ENCODE assay signal across 8 cellular contexts in genomic region chr20:20052074-20052970, GRCh38. TPM values are rescaled to one million over a fixed set of nuclear protein-coding genes. Genes with fewer than 3 reads are reported as not detected.
DNase-seq lines count a peak whose midpoint lies in the region; ATAC-seq and TF ChIP-seq lines count a peak whose summit lies in the region.

Gene CFAP61 (plus strand): TSS chr20:20052532. CDS start chr20:20056654, 4,122 bp downstream.
Gene CRNKL1 (minus strand): TSS chr20:20052466. CDS start chr20:20052342, 124 bp downstream.

- H3K27me3 ChIP-seq in ascending aorta (no peaks in the 10 kb centered on the region), right atrium auricular region (no peaks in the 10 kb centered on the region), prostate gland (replicated peaks; ENCODE audit: insufficient read depth) (no peaks in the 10 kb centered on the region)

- ATAC-seq in GM18502 (IDR thresholded peaks at IDR 0.05; ENCODE audit: poor library complexity, unreplicated experiment) (peak; percentile 92), HG02943 (IDR thresholded peaks at IDR 0.05; ENCODE audit: low read depth, unreplicated experiment) (peak; percentile 95)

- H3K4me3 ChIP-seq in ascending aorta: peak within 1 kb of the TSS; percentile 88 to 93
- H3K4me3 ChIP-seq in right atrium auricular region: peak within 1 kb of the TSS; percentile 75 to 98
- H3K4me3 ChIP-seq in prostate gland: peak within 1 kb of the TSS; percentile 66 to 94
- peak within 1 kb of the TSS; percentile 77 for H3K4me3 ChIP-seq in urinary bladder (ENCODE audit: low read depth, low read length)

- under 1% methylated on average over 53 of the region's 67 CpGs for WGBS in prostate gland
- WGBS in urinary bladder: under 1% methylated on average over 67 of the region's 67 CpGs

- H3K9me3 ChIP-seq in ascending aorta: no peaks in the 10 kb centered on the region
- H3K9me3 ChIP-seq in right atrium auricular region: no peaks in the 10 kb centered on the region
- no peaks in the 10 kb centered on the region for H3K9me3 ChIP-seq in prostate gland

- DNase-seq in NCI-H187 (lab: John Stamatoyannopoulos, UW): peak; percentile 81 to 85
- DNase-seq in T-helper 2 cell: peak; percentile 89 to 98 (median 94)
- peak; percentile 79 to 97 for DNase-seq in ascending aorta (ENCODE audit: low spot score in 2 of 2)
- DNase-seq in right atrium auricular region (ENCODE audit: low spot score): peak; percentile 98
- DNase-seq in prostate gland (ENCODE audit: low spot score): peak; percentile 94

- H3K27ac ChIP-seq in ascending aorta (peak within 1 kb of the TSS; percentile 85 to 86), right atrium auricular region (peak within 1 kb of the TSS; percentile 63 to 89), prostate gland (peak within 1 kb of the TSS; percentile 84 to 90), urinary bladder (ENCODE audit: low read depth) (peak within 1 kb of the TSS; percentile 63)

- TF ChIP-seq CTCF in ascending aorta (IDR thresholded peaks at IDR 0.05) (peak in 2 of 3 experiments; percentile 7 to 18), right atrium auricular region (IDR thresholded peaks at IDR 0.05) (peak in 1 of 2 donors; percentile 12), prostate gland (IDR thresholded peaks at IDR 0.05) (peak in 3 of 4 experiments; percentile 19 to 55 (median 48))

- TF ChIP-seq POLR2A in prostate gland (IDR thresholded peaks at IDR 0.05): peak; percentile 17

- H3K4me1 ChIP-seq in ascending aorta (peaks cover 3 to 5% of the 10 kb centered on the region in 2 donors), right atrium auricular region (peaks cover 0 to 14% of the 10 kb centered on the region in 2 donors), prostate gland (replicated peaks) (no peaks in the 10 kb centered on the region), urinary bladder (ENCODE audit: insufficient read depth) (no peaks in the 10 kb centered on the region)

- H3K36me3 ChIP-seq in ascending aorta (peaks cover 13 to 30% of the 10 kb centered on the region in 2 donors), right atrium auricular region (peaks cover 34% of the 10 kb centered on the region), prostate gland (no peaks in the 10 kb centered on the region), urinary bladder (ENCODE audit: insufficient read depth) (peaks cover 4% of the 10 kb centered on the region)

- intact Hi-C loops in ascending aorta (cut with DNase I): loop anchor here (1.0 to 10.0 kb wide), 6 partner anchors 35 to 1486 kb away; partner anchors contain the start of genes KIZ, NAA20, RALGAPA2 and SMIM26
- intact Hi-C loops in prostate gland (cut with DNase I): no loop called here

RNA-seq across cellular contexts. Expression of gene CFAP61, which starts in this region (rescaled TPM):
- not detected for total RNA-seq in ascending aorta
- total RNA-seq in right atrium auricular region: 1 to 10 TPM; 1.0 to 1.9 TPM
- 1 to 10 TPM in 1 of 2 donors, under 1 TPM in 1; 0.14 to 8.1 TPM for total RNA-seq in prostate gland
- total RNA-seq in urinary bladder: 0.32 TPM
- polyA plus RNA-seq in urinary bladder: 0.35 TPM

RNA-seq across cellular contexts. Expression of gene CRNKL1, which starts in this region (rescaled TPM):
- total RNA-seq in ascending aorta (2.2 TPM), right atrium auricular region (10 to 100 TPM; 12.5 to 14.9 TPM), prostate gland (10 to 100 TPM; 22.0 to 27.1 TPM), urinary bladder (47.9 TPM)
- 11.9 TPM for polyA plus RNA-seq in urinary bladder

Comparison
In these comparisons a context has a peak if more than half of its experiments do, and no peak if none do; other contexts are left out.
1. Peak in every context shown above with its lines: DNase-seq, ATAC-seq, H3K4me3 ChIP-seq and H3K27ac ChIP-seq.